Comparison of ENCODE assay signal across 2 cellular contexts in genomic region chr13:100600915-100601314, GRCh38.
TF ChIP-seq lines count a peak whose summit lies in the region.

No MANE protein-coding gene starts in this region.

TF ChIP-seq in HepG2, 621 proteins besides CTCF, POLR2A, EP300 and RAD21 (continued from another document):
- no peak for TF ChIP-seq MNT (IDR thresholded peaks at IDR 0.05)
- no peak for TF ChIP-seq SCMH1 (CRISPR knock-in tag; IDR thresholded peaks at IDR 0.05; ENCODE audit: borderline replicate concordance)
- no peak for TF ChIP-seq POLR2AphosphoS2 (IDR thresholded peaks at IDR 0.05; ENCODE audit: low read depth, low read length)
- no peak for TF ChIP-seq ZNF773 (CRISPR knock-in tag; IDR thresholded peaks at IDR 0.05; ENCODE audit: borderline replicate concordance)
- TF ChIP-seq PAX8 (CRISPR knock-in tag; IDR thresholded peaks at IDR 0.05; ENCODE audit: borderline replicate concordance), result no peak
- TF ChIP-seq ZFP41 (CRISPR knock-in tag; IDR thresholded peaks at IDR 0.05; ENCODE audit: borderline replicate concordance), result no peak
- TF ChIP-seq PBX3 (CRISPR knock-in tag; IDR thresholded peaks at IDR 0.05; ENCODE audit: borderline replicate concordance), result no peak
- TF ChIP-seq ZNF446 (CRISPR knock-in tag; IDR thresholded peaks at IDR 0.05), result no peak
- no peak for TF ChIP-seq ARHGAP35 (CRISPR knock-in tag; IDR thresholded peaks at IDR 0.05; ENCODE audit: borderline replicate concordance)
- no peak for TF ChIP-seq ZNF572 (CRISPR knock-in tag; IDR thresholded peaks at IDR 0.05)
- no peak for TF ChIP-seq MED13 (CRISPR knock-in tag; IDR thresholded peaks at IDR 0.05)
- no peak for TF ChIP-seq ZFP36L1 (CRISPR knock-in tag; IDR thresholded peaks at IDR 0.05)
- TF ChIP-seq NKX3-1 (CRISPR knock-in tag; IDR thresholded peaks at IDR 0.05), result no peak
- no peak for TF ChIP-seq PHF20 (CRISPR knock-in tag; IDR thresholded peaks at IDR 0.05)
- TF ChIP-seq MEIS1 (CRISPR knock-in tag; IDR thresholded peaks at IDR 0.05; ENCODE audit: borderline replicate concordance), result no peak
- TF ChIP-seq TCF12 (IDR thresholded peaks at IDR 0.05), result no peak
- TF ChIP-seq TCF12 (CRISPR knock-in tag; IDR thresholded peaks at IDR 0.05), result no peak
- no peak for TF ChIP-seq ZHX1 (CRISPR knock-in tag; IDR thresholded peaks at IDR 0.05; ENCODE audit: low read depth)

TF ChIP-seq in K562, 482 proteins besides CTCF, POLR2A, EP300 and RAD21 (continued from another document and continues in another):
- TF ChIP-seq MEF2A (IDR thresholded peaks at IDR 0.05; ENCODE audit: control insufficient read depth, low read depth, low read length) (no peak), ZNF311 (CRISPR knock-in tag; IDR thresholded peaks at IDR 0.05) (no peak), POLR2AphosphoS5 (IDR thresholded peaks at IDR 0.05; ENCODE audit: control insufficient read depth, insufficient read depth, low read depth, low read length) (no peak), CBX2 (IDR thresholded peaks at IDR 0.05; ENCODE audit: insufficient read depth, low read length, poor library complexity, severe bottlenecking) (no peak), NR2C2 (CRISPR knock-in tag; IDR thresholded peaks at IDR 0.05) (no peak), NR2C2 (tag; IDR thresholded peaks at IDR 0.05) (peak; percentile 40; the same call in 1 of the 2 replicates), THRA (IDR thresholded peaks at IDR 0.05) (no peak), MYBL2 (IDR thresholded peaks at IDR 0.05; ENCODE audit: low read depth) (no peak), MYBL2 (CRISPR knock-in tag; IDR thresholded peaks at IDR 0.05; ENCODE audit: borderline replicate concordance) (no peak), TSHZ1 (CRISPR knock-in tag; IDR thresholded peaks at IDR 0.05) (no peak), TAF9B (IDR thresholded peaks at IDR 0.05; ENCODE audit: partially characterized antibody) (no peak), NFIX (CRISPR knock-in tag; IDR thresholded peaks at IDR 0.05; ENCODE audit: low read depth) (no peak), HDGF (IDR thresholded peaks at IDR 0.05) (no peak), ZFX (CRISPR knock-in tag; IDR thresholded peaks at IDR 0.05) (peak; percentile 55), ZNF445 (CRISPR knock-in tag; IDR thresholded peaks at IDR 0.05; ENCODE audit: low read depth) (no peak), ZBTB12 (CRISPR knock-in tag; IDR thresholded peaks at IDR 0.05) (no peak), SMAD1 (IDR thresholded peaks at IDR 0.05; ENCODE audit: low read depth, low read length, partially characterized antibody) (no peak), MLLT1 (IDR thresholded peaks at IDR 0.05) (no peak), SRSF7 (optimal IDR thresholded peaks at IDR 0.05; ENCODE audit: low read depth, low read length) (no peak), CBFB (CRISPR knock-in tag; IDR thresholded peaks at IDR 0.05) (no peak), ARNT (IDR thresholded peaks at IDR 0.05) (peak in 1 of 2 experiments; percentile 33; a peak in 1 of 4 replicates), TAF15 (IDR thresholded peaks at IDR 0.05; ENCODE audit: low read depth, low read length) (no peak), FIP1L1 (IDR thresholded peaks at IDR 0.05; ENCODE audit: low read depth, low read length, poor library complexity, severe bottlenecking) (no peak), BRD4 (IDR thresholded peaks at IDR 0.05) (no peak), ZNF431 (CRISPR knock-in tag; IDR thresholded peaks at IDR 0.05) (no peak), CBX1 (IDR thresholded peaks at IDR 0.05; ENCODE audit: low read depth) (no peak), ZNF232 (CRISPR knock-in tag; IDR thresholded peaks at IDR 0.05) (no peak), SMARCE1 (IDR thresholded peaks at IDR 0.05) (no peak), ZNF707 (CRISPR knock-in tag; conservative IDR thresholded peaks at IDR 0.05) (no peak), ZNF644 (tag; IDR thresholded peaks at IDR 0.05; ENCODE audit: low read depth) (no peak), RNF2 (IDR thresholded peaks at IDR 0.05) (0 out of 2 replicates have a peak, but pooled peaks have one; percentile 30), DPF2 (IDR thresholded peaks at IDR 0.05) (peak; percentile 66), UBTF (IDR thresholded peaks at IDR 0.05; ENCODE audit: borderline replicate concordance in 1 of 2, low read depth in 2 of 2, low read length in 2 of 2) (no peak), ZFP91 (CRISPR knock-in tag; IDR thresholded peaks at IDR 0.05) (no peak), KLF6 (CRISPR knock-in tag; IDR thresholded peaks at IDR 0.05; ENCODE audit: borderline replicate concordance) (no peak), E2F8 (IDR thresholded peaks at IDR 0.05; ENCODE audit: low read depth, partially characterized antibody) (no peak), STAT5B (CRISPR knock-in tag; IDR thresholded peaks at IDR 0.05) (no peak)
